Comparison of ENCODE assay signal across 27 cellular contexts in the genomic region with DNA sequence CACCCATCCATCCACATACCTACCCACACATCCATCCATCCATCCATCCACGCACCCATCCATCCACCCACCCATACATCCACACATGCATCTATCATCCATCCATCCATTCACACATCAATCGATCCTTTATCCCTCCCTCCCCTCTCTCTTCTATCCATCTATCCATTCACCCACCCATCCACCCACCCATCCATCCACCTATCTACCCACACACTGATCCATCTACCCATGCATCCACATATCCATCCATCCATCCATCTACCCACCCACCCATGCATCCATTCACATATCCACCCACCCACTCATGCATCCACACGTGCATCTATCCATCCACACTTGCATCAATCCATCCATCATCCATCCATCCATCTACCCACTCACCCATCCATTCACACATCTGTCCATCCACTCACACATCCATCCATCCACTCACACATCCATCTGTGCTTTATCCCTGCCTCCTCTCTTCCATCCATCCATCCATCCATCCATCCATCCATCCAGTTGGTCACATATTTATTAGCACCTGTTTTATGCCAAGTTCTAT.
"Had no signal": no experiment of that assay in that cellular context is flagged by ENCODE, and none has a peak within 500 bp of the region (broad histone marks: within the 10 kb centered on the region; RNA-seq: fewer than 3 reads in every experiment).

No MANE protein-coding gene starts in this region.

- H3K79me2 ChIP-seq: parathyroid adenoma had no signal

- H3K27me3 ChIP-seq: left lung, right atrium auricular region, right lobe of liver, suprapubic skin, vagina had no signal

- H3K4me3 ChIP-seq: left lung, lower lobe of right lung, right atrium auricular region, right lobe of liver, suprapubic skin, thoracic aorta, tibial artery, vagina had no signal

- H3K36me3 Mint-ChIP-seq: immature natural killer cell; mesothelial cell of epicardium; stimulated activated effector memory CD8-positive, alpha-beta T cell treated with anti-CD3 and anti-CD28 coated beads, Interleukin-12 subunit alpha, Interleukin-12 subunit beta, amount 100 ng/mL, for 72 hours; type B pancreatic cell had no signal

- H3K4me1 ChIP-seq: left lung, lower lobe of right lung, parathyroid adenoma, right atrium auricular region, right lobe of liver, suprapubic skin, tibial artery, vagina had no signal

- DNase-seq: hypothalamus; immature natural killer cell; kidney; left colon; left lung; lower lobe of right lung; mammary epithelial cell; mesenchymal stem cell; nucleus accumbens; right lobe of liver; stimulated activated CD4-positive, alpha-beta T cell treated with anti-CD3 and anti-CD28 coated beads, Interleukin-4, amount 100 ng/mL, for 24 hours; stimulated activated naive CD4-positive, alpha-beta T cell; tibial artery had no signal

- H3K9ac ChIP-seq: parathyroid adenoma had no signal

- H3K27me3 Mint-ChIP-seq: progenitor cell of endocrine pancreas, type B pancreatic cell had no signal

- H3K4me1 Mint-ChIP-seq: immature natural killer cell; mesothelial cell of epicardium; naive thymus-derived CD8-positive, alpha-beta T cell; nephron; neural crest cell; stimulated activated effector memory CD8-positive, alpha-beta T cell treated with anti-CD3 and anti-CD28 coated beads, Interleukin-12 subunit alpha, Interleukin-12 subunit beta, amount 100 ng/mL, for 72 hours had no signal

- H3K9me3 ChIP-seq: lower lobe of right lung, right atrium auricular region, right lobe of liver, suprapubic skin, thoracic aorta, vagina had no signal

- H2AFZ ChIP-seq: parathyroid adenoma had no signal

- H3K27ac Mint-ChIP-seq: immature natural killer cell; mesothelial cell of epicardium; nephron; progenitor cell of endocrine pancreas; stimulated activated effector memory CD8-positive, alpha-beta T cell treated with anti-CD3 and anti-CD28 coated beads, Interleukin-12 subunit alpha, Interleukin-12 subunit beta, amount 100 ng/mL, for 72 hours; stimulated activated naive CD8-positive, alpha-beta T cell treated with anti-CD3 and anti-CD28 coated beads, Interleukin-15, Interleukin-2, amounts not matched to agents 100 ng/mL and 50 ng/mL, for 24 hours; type B pancreatic cell had no signal

- H3K4me3 Mint-ChIP-seq: immature natural killer cell; mesothelial cell of epicardium; naive thymus-derived CD8-positive, alpha-beta T cell; nephron; neural crest cell; stimulated activated effector memory CD8-positive, alpha-beta T cell treated with anti-CD3 and anti-CD28 coated beads, Interleukin-12 subunit alpha, Interleukin-12 subunit beta, amount 100 ng/mL, for 72 hours; stimulated activated naive CD8-positive, alpha-beta T cell treated with anti-CD3 and anti-CD28 coated beads, Interleukin-15, Interleukin-2, amounts not matched to agents 100 ng/mL and 50 ng/mL, for 24 hours; type B pancreatic cell had no signal

- ATAC-seq: left colon; left lung; lower lobe of right lung; naive thymus-derived CD8-positive, alpha-beta T cell; stimulated activated effector memory CD8-positive, alpha-beta T cell treated with anti-CD3 and anti-CD28 coated beads, Interleukin-12 subunit alpha, Interleukin-12 subunit beta, amount 100 ng/mL, for 72 hours had no signal

- H3K9me3 Mint-ChIP-seq: immature natural killer cell; mesothelial cell of epicardium; nephron; stimulated activated effector memory CD8-positive, alpha-beta T cell treated with anti-CD3 and anti-CD28 coated beads, Interleukin-12 subunit alpha, Interleukin-12 subunit beta, amount 100 ng/mL, for 72 hours; type B pancreatic cell had no signal

- H3K36me3 ChIP-seq: left lung, lower lobe of right lung, right atrium auricular region, right lobe of liver, suprapubic skin, thoracic aorta, tibial artery, vagina had no signal

- H3K27ac ChIP-seq: left lung, lower lobe of right lung, parathyroid adenoma, right atrium auricular region, right lobe of liver, suprapubic skin, thoracic aorta, tibial artery, vagina had no signal

- FAIRE-seq: islet of Langerhans, kidney had no signal
